In the genomic region with DNA sequence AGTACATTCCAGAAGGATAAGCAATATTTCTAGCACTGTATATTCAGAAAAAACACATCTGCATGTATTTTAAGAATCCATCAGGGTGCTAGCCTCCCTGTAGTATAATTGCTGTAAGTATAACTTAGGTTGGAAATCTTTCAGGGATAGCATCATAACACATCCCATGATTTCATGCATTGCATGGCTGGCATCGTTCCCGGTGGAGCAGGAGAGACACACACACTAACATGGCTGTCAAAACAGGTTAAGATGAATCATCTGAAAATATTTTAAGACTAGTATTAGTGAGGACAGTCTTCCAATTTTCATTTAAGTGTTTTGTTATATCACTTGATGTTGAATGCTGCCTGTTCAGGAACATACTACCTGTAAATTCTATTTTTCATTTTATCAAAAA, we compare ENCODE assay signal across 15 cellular contexts. TPM values are rescaled to one million over a fixed set of nuclear protein-coding genes. Genes with fewer than 3 reads are reported as not detected.
DNase-seq lines count a peak whose midpoint lies in the region; ATAC-seq, FAIRE-seq and TF ChIP-seq lines count a peak whose summit lies in the region.
"Had no signal": no experiment of that assay in that cellular context is flagged by ENCODE, and none has a peak within 500 bp of the region (broad histone marks: within the 10 kb centered on the region; RNA-seq: fewer than 3 reads in every experiment).

No MANE protein-coding gene starts in this region.

- TF ChIP-seq CTCF in endothelial cell of umbilical vein (IDR thresholded peaks at IDR 0.05; ENCODE audit: extremely low read depth in 1 of 2, insufficient read depth in 1 of 2, low read depth in 1 of 2, low read length in 2 of 2) (no peak), osteoblast (IDR thresholded peaks at IDR 0.05; ENCODE audit: extremely low read depth, low read depth, low read length) (no peak), spleen (IDR thresholded peaks at IDR 0.05 in 8 of 11, conservative IDR thresholded peaks at IDR 0.05 in 3 of 11) (no peak)

- no peak overlapping the region for H3K4me3 ChIP-seq in endothelial cell of umbilical vein (replicated peaks in 1 of 3; ENCODE audit: insufficient read depth in 1 of 3, low read depth in 1 of 3, low read length in 3 of 3)
- no peak overlapping the region for H3K4me3 ChIP-seq in osteoblast (ENCODE audit: insufficient read depth, low read length)
- H3K4me3 ChIP-seq in spleen: no peak overlapping the region
- H3K4me3 ChIP-seq: GM12878, HAP-1, suprapubic skin had no signal

- POLR2A ChIA-PET in endothelial cell of umbilical vein (lab: Charles Lee): no interaction called here

- FAIRE-seq in endothelial cell of umbilical vein (lab: Jason Lieb, UNC): no peak
- FAIRE-seq: GM12878 had no signal

- no peak for TF ChIP-seq POLR2A in endothelial cell of umbilical vein (IDR thresholded peaks at IDR 0.05; ENCODE audit: low read depth, low read length)
- TF ChIP-seq POLR2A in spleen (IDR thresholded peaks at IDR 0.05): no peak

- no peaks in the 10 kb centered on the region for H3K9me3 ChIP-seq in endothelial cell of umbilical vein (replicated peaks; ENCODE audit: control insufficient read depth, insufficient read depth, low read length)
- H3K9me3 ChIP-seq in osteoblast (ENCODE audit: low read depth, low read length): no peaks in the 10 kb centered on the region
- H3K9me3 ChIP-seq in spleen: no peaks in the 10 kb centered on the region
- H3K9me3 ChIP-seq: HAP-1, suprapubic skin had no signal

- no peaks in the 10 kb centered on the region for H3K36me3 ChIP-seq in endothelial cell of umbilical vein (ENCODE audit: control insufficient read depth in 2 of 2, extremely low read depth in 1 of 2, insufficient read depth in 2 of 2, low read length in 2 of 2)
- H3K36me3 ChIP-seq in osteoblast (ENCODE audit: insufficient read depth, low read length): no peaks in the 10 kb centered on the region
- H3K36me3 ChIP-seq in spleen: no peaks in the 10 kb centered on the region
- H3K36me3 ChIP-seq: HAP-1, suprapubic skin had no signal

- dilution Hi-C loops in endothelial cell of umbilical vein (cut with MboI; ENCODE audit: extremely low pct_ligation_motif_present, low sequenced_read_pairs): no loop called here

- H3K4me2 ChIP-seq in endothelial cell of umbilical vein (ENCODE audit: insufficient read depth, low read length): no peak overlapping the region
- H3K4me2 ChIP-seq in osteoblast (ENCODE audit: insufficient read depth, low read length): no peak overlapping the region

- 84 to 95% (median 91%) methylated on average over 2 of the region's 2 CpGs for WGBS in spleen, 5 donors

- H2AFZ ChIP-seq in endothelial cell of umbilical vein (ENCODE audit: low read depth, low read length) (no peak overlapping the region), osteoblast (ENCODE audit: low read length) (no peak overlapping the region)
- H2AFZ ChIP-seq: parathyroid adenoma had no signal

- H3K9ac ChIP-seq in endothelial cell of umbilical vein (replicated peaks; ENCODE audit: extremely low read depth, insufficient read depth, low read length): no peak overlapping the region
- H3K9ac ChIP-seq: parathyroid adenoma had no signal

- H3K4me1 ChIP-seq in endothelial cell of umbilical vein (ENCODE audit: control insufficient read depth, extremely low read depth, insufficient read depth, low read length) (no peaks in the 10 kb centered on the region), osteoblast (ENCODE audit: insufficient read depth, low read length) (no peaks in the 10 kb centered on the region), spleen (no peaks in the 10 kb centered on the region)
- H3K4me1 ChIP-seq: HAP-1, parathyroid adenoma, suprapubic skin had no signal

- CTCF ChIA-PET in endothelial cell of umbilical vein (lab: Charles Lee): no interaction called here

- intact Hi-C loops in endothelial cell of umbilical vein (cut with micrococcal nuclease): no loop called here
- intact Hi-C loops in left cardiac atrium (cut with DNase I): no loop called here
- intact Hi-C loops in spleen (cut with DNase I; ENCODE audit: low total_unique reads): no loop called here

- no TSS peak for BruUV-seq in endothelial cell of umbilical vein (replicated peaks; lab: Mats Ljungman, UMichigan)

- H3K27ac ChIP-seq in endothelial cell of umbilical vein (ENCODE audit: insufficient read depth, low read depth, low read length): no peak overlapping the region
- no peak overlapping the region for H3K27ac ChIP-seq in osteoblast (ENCODE audit: low read depth, low read length)
- no peak overlapping the region for H3K27ac ChIP-seq in spleen
- H3K27ac ChIP-seq: parathyroid adenoma, suprapubic skin had no signal

- peak; percentile 59 for DNase-seq in ELR (ENCODE audit: low read depth)
- DNase-seq in NCI-H446 treated with DMSO at 0.1 percent for 48 hours (lab: John Stamatoyannopoulos, UW): peak; percentile 2
- DNase-seq in endothelial cell of umbilical vein (ENCODE audit: low read depth, low spot score): peak; percentile 32
- DNase-seq in osteoblast (ENCODE audit: insufficient read length, low spot score, missing footprints): peak; percentile 30
- no peak for DNase-seq in left cardiac atrium
- no peak for DNase-seq in stimulated activated CD4-positive, alpha-beta T cell treated with anti-CD3 and anti-CD28 coated beads, Interleukin-2, amount 100 ng/mL, for 48 hours
- DNase-seq in NCI-H774 (lab: John Stamatoyannopoulos, UW): no peak
- no peak for DNase-seq in spleen
- DNase-seq: activated CD4-positive, alpha-beta T cell treated with anti-CD3 and anti-CD28 coated beads, Interleukin-2, amount 50 U/mL, for 1 hour; KG1; NCI-H2029 treated with DMSO at 0.1 percent for 48 hours had no signal

- H4K20me1 ChIP-seq in endothelial cell of umbilical vein (replicated peaks; ENCODE audit: control insufficient read depth, extremely low read depth, insufficient read depth, low read length) (no peaks in the 10 kb centered on the region), osteoblast (ENCODE audit: insufficient read depth, low read length) (no peaks in the 10 kb centered on the region)

- no peaks in the 10 kb centered on the region for H3K9me1 ChIP-seq in endothelial cell of umbilical vein (replicated peaks; ENCODE audit: control insufficient read depth, extremely low read depth, insufficient read depth, low read length)

- H3K27me3 ChIP-seq in endothelial cell of umbilical vein (ENCODE audit: control insufficient read depth in 2 of 2, insufficient read depth in 2 of 2, low read length in 2 of 2) (no peaks in the 10 kb centered on the region), osteoblast (ENCODE audit: insufficient read depth, low read length) (no peaks in the 10 kb centered on the region), spleen (replicated peaks in 1 of 7) (no peaks in the 10 kb centered on the region)
- H3K27me3 ChIP-seq: suprapubic skin had no signal

- H3K79me2 ChIP-seq in endothelial cell of umbilical vein (ENCODE audit: control insufficient read depth, insufficient read depth, low read length): no peaks in the 10 kb centered on the region
- no peaks in the 10 kb centered on the region for H3K79me2 ChIP-seq in osteoblast (ENCODE audit: insufficient read depth, low read length)
- H3K79me2 ChIP-seq: parathyroid adenoma had no signal

- no peak for ATAC-seq in left cardiac atrium
- ATAC-seq: GM12878 had no signal

TF ChIP-seq in endothelial cell of umbilical vein, 7 proteins besides CTCF, POLR2A, EP300 and RAD21:
- no peak for TF ChIP-seq FOS (IDR thresholded peaks at IDR 0.05; ENCODE audit: borderline replicate concordance, insufficient read depth, low read length)

RNA-seq across cellular contexts. Expression of gene CENPW, which starts 32.1 kb away (rescaled TPM):
- 82.7 and 85.8 TPM in 2 replicates for total RNA-seq in endothelial cell of umbilical vein
- 14.1 and 16.9 TPM in 2 replicates for polyA plus RNA-seq in endothelial cell of umbilical vein
- polyA plus RNA-seq in endothelial cell of umbilical vein (2011; cell fraction: cytosol; rRNA removed): 30.0 and 37.7 TPM in 2 replicates
- polyA plus RNA-seq in endothelial cell of umbilical vein (2011; cell fraction: nucleus; rRNA removed): 13.8 and 15.3 TPM in 2 replicates
- polyA plus RNA-seq in endothelial cell of umbilical vein (2012): 33.4 and 62.0 TPM in 2 replicates
- 3.2 and 8.2 TPM in 2 replicates for polyA minus RNA-seq in endothelial cell of umbilical vein
- polyA minus RNA-seq in endothelial cell of umbilical vein (2011; cell fraction: cytosol; rRNA and poly(A)+ RNA removed): 6.5 TPM
- polyA minus RNA-seq in endothelial cell of umbilical vein (2011; cell fraction: nucleus; rRNA and poly(A)+ RNA removed): 7.0 and 7.4 TPM in 2 replicates
- total RNA-seq in osteoblast: 1.1 and 3.8 TPM in 2 replicates
- 1 to 10 TPM; 1.3 to 1.9 TPM for total RNA-seq in left cardiac atrium
- 10 to 100 TPM in 1 of 7 donors, 1 to 10 TPM in 3, not detected in 3; 4.0 to 10.2 (median 6.4) TPM for total RNA-seq in spleen
- 10 to 100 TPM in 1 of 3 donors, 1 to 10 TPM in 2; 6.0 to 23.2 (median 8.6) TPM for polyA plus RNA-seq in spleen

Comparison
In these comparisons a context has a peak if more than half of its experiments do, and no peak if none do; other contexts are left out.
1. DNase-seq: peak in ELR (single experiment), NCI-H446 treated with DMSO at 0.1 percent for 48 hours (single experiment), endothelial cell of umbilical vein (single experiment) and osteoblast (single experiment); none in left cardiac atrium (single experiment), stimulated activated CD4-positive, alpha-beta T cell treated with anti-CD3 and anti-CD28 coated beads, Interleukin-2, amount 100 ng/mL, for 48 hours (0 of 2), NCI-H774 (single experiment) and spleen (single experiment).